In the genomic region with DNA sequence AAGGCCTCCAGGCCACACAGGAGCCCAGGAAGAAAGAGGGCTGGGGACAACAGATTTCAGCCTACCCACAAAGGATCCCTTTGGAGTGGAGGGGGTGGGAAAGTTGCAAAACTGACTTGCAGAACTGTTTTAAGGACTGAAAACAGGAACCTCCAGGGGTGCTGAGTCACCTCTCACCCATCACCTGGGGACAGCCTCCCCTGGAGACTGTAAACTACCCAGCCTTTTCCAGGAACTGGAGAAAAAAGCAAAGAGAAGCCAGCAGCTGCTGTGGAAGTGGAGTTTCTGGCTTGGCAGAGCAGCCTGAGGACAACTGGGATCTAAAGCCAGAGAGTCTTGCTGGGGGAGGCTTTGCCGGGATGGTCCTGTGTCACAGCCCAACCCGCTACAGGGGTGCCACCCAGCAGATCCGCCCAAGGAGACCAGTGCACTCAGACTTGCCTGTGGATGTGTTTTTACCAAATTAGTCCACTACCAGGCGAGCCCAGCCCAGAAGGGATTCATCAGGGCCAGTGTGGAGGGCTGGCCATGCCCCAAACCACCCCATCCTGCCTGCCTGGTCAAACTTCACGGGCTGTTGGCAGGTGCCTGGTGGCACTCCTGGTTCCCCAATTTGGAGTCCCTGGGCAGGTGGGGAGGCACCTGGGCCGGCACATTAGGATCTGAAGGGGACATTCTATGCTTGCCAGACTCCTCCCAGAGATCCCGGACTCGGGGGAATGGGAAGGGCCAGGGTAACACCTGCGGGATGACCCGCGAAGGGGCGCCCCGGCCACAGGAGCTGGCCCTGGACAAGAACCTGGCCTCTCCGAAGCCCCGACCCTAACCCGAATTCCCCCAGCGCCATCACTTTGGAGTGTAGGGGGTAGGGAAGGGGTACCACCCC, we compare ENCODE assay signal across 6 cellular contexts. TPM values are rescaled to one million over a fixed set of nuclear protein-coding genes. Genes with fewer than 3 reads are reported as not detected.
DNase-seq lines count a peak whose midpoint lies in the region; ATAC-seq and TF ChIP-seq lines count a peak whose summit lies in the region.

No MANE protein-coding gene starts in this region.

- H3K9me3 ChIP-seq in esophagus muscularis mucosa = no peaks in the 10 kb centered on the region
- H3K9me3 ChIP-seq in smooth muscle cell (replicated peaks; ENCODE audit: low read depth) = no peaks in the 10 kb centered on the region

- H3K4me3 Mint-ChIP-seq in activated T-cell treated with anti-CD3 and anti-CD28 coated beads, Interleukin-2, amount 50 U/mL, for 4 hours = peak overlapping the region; percentile 87

- 16% methylated on average over 8 of the region's 17 CpGs for WGBS in esophagus muscularis mucosa
- WGBS in smooth muscle cell (ENCODE audit: low lambda C conversion rate) = 38% methylated on average over 17 of the region's 17 CpGs

- H3K4me1 ChIP-seq in esophagus muscularis mucosa (peaks cover 12 to 34% (median 29%) of the 10 kb centered on the region in 4 donors), smooth muscle cell (ENCODE audit: low read depth) (peaks cover 7% of the 10 kb centered on the region)

- H3K36me3 Mint-ChIP-seq in activated T-cell treated with anti-CD3 and anti-CD28 coated beads, Interleukin-2, amount 50 U/mL, for 4 hours (ENCODE audit: insufficient read depth) = peaks cover 5% of the 10 kb centered on the region

- no peaks in the 10 kb centered on the region for H3F3A ChIP-seq in smooth muscle cell (ENCODE audit: low read depth)

- DNase-seq in activated T-cell treated with anti-CD3 and anti-CD28 coated beads, Interleukin-2, amount 50 U/mL, for 4 hours = no peak
- no peak for DNase-seq in activated T-cell treated with anti-CD3 and anti-CD28 coated beads, Interleukin-2, amount 50 U/mL, for 1 hour
- DNase-seq in esophagus muscularis mucosa (ENCODE audit: extremely low spot score) (no peak), smooth muscle cell (lab: John Stamatoyannopoulos, UW; ENCODE audit: unreplicated experiment) (no peak)

- peak overlapping the region; percentile 92 for H2AFZ ChIP-seq in smooth muscle cell (ENCODE audit: low read depth)

- peak overlapping the region; percentile 97 for H3K4me2 ChIP-seq in smooth muscle cell

- H3K4me3 ChIP-seq in esophagus muscularis mucosa (peak overlapping the region; percentile 76 to 96 (median 84)), smooth muscle cell (peak overlapping the region; percentile 82)

- no peak for TF ChIP-seq CTCF in esophagus muscularis mucosa (IDR thresholded peaks at IDR 0.05)
- no peak for TF ChIP-seq CTCF in smooth muscle cell (IDR thresholded peaks at IDR 0.05; ENCODE audit: borderline replicate concordance, insufficient read depth, poor library complexity, severe bottlenecking)

- H3K9me3 Mint-ChIP-seq in activated T-cell treated with anti-CD3 and anti-CD28 coated beads, Interleukin-2, amount 50 U/mL, for 4 hours = no peaks in the 10 kb centered on the region

- peaks cover 27% of the 10 kb centered on the region for H3K4me1 Mint-ChIP-seq in activated T-cell treated with anti-CD3 and anti-CD28 coated beads, Interleukin-2, amount 50 U/mL, for 4 hours (ENCODE audit: low read depth)

- no peaks in the 10 kb centered on the region for H3K79me2 ChIP-seq in smooth muscle cell (ENCODE audit: low read depth)

- peak overlapping the region; percentile 72 for H3K9ac ChIP-seq in smooth muscle cell (ENCODE audit: low read depth)

- peak overlapping the region; percentile 81 to 97 (median 94) for H3K27ac ChIP-seq in esophagus muscularis mucosa (replicated peaks in 1 of 4)
- no peak overlapping the region for H3K27ac ChIP-seq in smooth muscle cell (ENCODE audit: low read depth)

- no peaks in the 10 kb centered on the region for H3K27me3 ChIP-seq in esophagus muscularis mucosa
- H3K27me3 ChIP-seq in smooth muscle cell (ENCODE audit: low read depth) = no peaks in the 10 kb centered on the region

- intact Hi-C loops in esophagus muscularis mucosa (cut with DNase I) = no loop called here

- H4K20me1 ChIP-seq in smooth muscle cell (ENCODE audit: low read depth) = no peaks in the 10 kb centered on the region

- no peak for ATAC-seq in activated T-cell treated with anti-CD3 and anti-CD28 coated beads, Interleukin-2, amount 50 U/mL, for 4 hours
- no peak for ATAC-seq in GM19463 (IDR thresholded peaks at IDR 0.05; ENCODE audit: unreplicated experiment)
- no peak for ATAC-seq in HG03565 (IDR thresholded peaks at IDR 0.05; ENCODE audit: unreplicated experiment)

- TF ChIP-seq EP300 in esophagus muscularis mucosa (IDR thresholded peaks at IDR 0.05) = no peak

- TF ChIP-seq POLR2A in esophagus muscularis mucosa (IDR thresholded peaks at IDR 0.05; ENCODE audit: low read depth) = no peak

- H3K36me3 ChIP-seq in esophagus muscularis mucosa (peaks cover 34 to 42% (median 39%) of the 10 kb centered on the region in 4 donors), smooth muscle cell (ENCODE audit: low read depth) (no peaks in the 10 kb centered on the region)

- no peaks in the 10 kb centered on the region for H3K27me3 Mint-ChIP-seq in activated T-cell treated with anti-CD3 and anti-CD28 coated beads, Interleukin-2, amount 50 U/mL, for 4 hours (ENCODE audit: low read depth)

RNA-seq across cellular contexts. Expression of a gene that starts 0.8 kb away (rescaled TPM):
- 10 to 100 TPM; 16.8 to 19.4 (median 17.6) TPM for total RNA-seq in activated T-cell treated with anti-CD3 and anti-CD28 coated beads, Interleukin-2, amount 50 U/mL, for 4 hours
- 10 to 100 TPM; 46.0 to 78.7 (median 53.1) TPM for total RNA-seq in esophagus muscularis mucosa
- 9.4 and 9.9 TPM in 2 replicates for total RNA-seq in smooth muscle cell
- polyA plus RNA-seq in smooth muscle cell = 21.8 TPM in 2 replicates

RNA-seq across cellular contexts. Expression of a gene that starts 12.3 kb away (rescaled TPM):
- not detected for total RNA-seq in activated T-cell treated with anti-CD3 and anti-CD28 coated beads, Interleukin-2, amount 50 U/mL, for 4 hours
- total RNA-seq in esophagus muscularis mucosa = not detected
- not detected in 2 replicates for total RNA-seq in smooth muscle cell
- 0.21 TPM in 1 of 2 replicates, not detected in the other for polyA plus RNA-seq in smooth muscle cell

RNA-seq across cellular contexts. Expression of a gene that starts 17.2 kb away (rescaled TPM):
- total RNA-seq in activated T-cell treated with anti-CD3 and anti-CD28 coated beads, Interleukin-2, amount 50 U/mL, for 4 hours = 100 to 1,000 TPM; 115 to 143 (median 117) TPM
- total RNA-seq in esophagus muscularis mucosa (100 to 1,000 TPM; 249 to 381 (median 295) TPM), smooth muscle cell (125 and 176 TPM in 2 replicates)
- polyA plus RNA-seq in smooth muscle cell = 278 and 295 TPM in 2 replicates

RNA-seq across cellular contexts. Expression of a gene that starts 22.5 kb away (rescaled TPM):
- 1,000 to 10,000 TPM; 5,588 to 5,699 (median 5,621) TPM for total RNA-seq in activated T-cell treated with anti-CD3 and anti-CD28 coated beads, Interleukin-2, amount 50 U/mL, for 4 hours
- total RNA-seq in esophagus muscularis mucosa (1,000 to 10,000 TPM; 1,144 to 2,342 (median 1,414) TPM), smooth muscle cell (2,263 and 2,576 TPM in 2 replicates)
- 2,041 and 2,061 TPM in 2 replicates for polyA plus RNA-seq in smooth muscle cell

RNA-seq across cellular contexts. Expression of a gene that starts 24.0 kb away (rescaled TPM):
- total RNA-seq in activated T-cell treated with anti-CD3 and anti-CD28 coated beads, Interleukin-2, amount 50 U/mL, for 4 hours = not detected
- total RNA-seq in esophagus muscularis mucosa (not detected), smooth muscle cell (not detected in 2 replicates)
- polyA plus RNA-seq in smooth muscle cell = not detected in 2 replicates
